In the genomic region with DNA sequence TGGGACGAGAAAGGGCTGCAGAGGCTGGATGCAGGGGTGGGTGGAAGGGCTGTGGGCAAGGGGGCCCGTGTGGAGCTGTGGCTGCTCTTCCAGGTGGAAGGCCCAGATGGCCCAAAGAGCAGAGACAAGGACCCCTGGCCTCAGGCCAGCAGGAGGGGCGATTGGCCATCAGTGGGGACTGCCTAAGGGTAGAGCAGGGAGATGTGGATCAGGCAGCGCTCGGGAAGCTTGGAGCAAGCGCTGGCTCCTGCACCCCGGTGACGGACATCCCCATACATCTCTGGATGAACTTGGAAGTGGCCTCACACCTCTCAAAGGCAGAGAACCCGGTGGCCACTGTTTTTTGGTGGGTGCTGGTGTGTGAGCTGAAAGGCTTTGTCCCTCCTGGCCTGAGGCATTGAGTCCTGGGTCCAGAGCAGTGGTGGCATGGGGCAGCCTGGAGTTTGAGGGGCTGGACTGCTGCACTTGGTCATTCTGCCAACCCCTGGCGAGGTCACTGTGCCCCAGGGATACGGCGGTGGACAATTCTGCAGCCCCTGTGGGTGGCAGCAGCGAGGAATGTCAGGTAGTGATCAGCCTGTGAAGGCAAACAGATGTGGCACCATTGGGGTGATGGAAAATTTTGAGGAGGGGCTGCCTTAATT, we compare ENCODE assay signal across 1 cellular context.
TF ChIP-seq lines count a peak whose summit lies in the region.

No MANE protein-coding gene starts in this region.

TF ChIP-seq in IMR-90, 13 proteins besides CTCF, POLR2A, EP300 and RAD21:
- TF ChIP-seq, protein P1, sequence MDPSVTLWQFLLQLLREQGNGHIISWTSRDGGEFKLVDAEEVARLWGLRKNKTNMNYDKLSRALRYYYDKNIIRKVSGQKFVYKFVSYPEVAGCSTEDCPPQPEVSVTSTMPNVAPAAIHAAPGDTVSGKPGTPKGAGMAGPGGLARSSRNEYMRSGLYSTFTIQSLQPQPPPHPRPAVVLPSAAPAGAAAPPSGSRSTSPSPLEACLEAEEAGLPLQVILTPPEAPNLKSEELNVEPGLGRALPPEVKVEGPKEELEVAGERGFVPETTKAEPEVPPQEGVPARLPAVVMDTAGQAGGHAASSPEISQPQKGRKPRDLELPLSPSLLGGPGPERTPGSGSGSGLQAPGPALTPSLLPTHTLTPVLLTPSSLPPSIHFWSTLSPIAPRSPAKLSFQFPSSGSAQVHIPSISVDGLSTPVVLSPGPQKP (IDR thresholded peaks at IDR 0.05; ENCODE audit: borderline replicate concordance, low read depth, low read length), result no peak
- TF ChIP-seq SMC3 (IDR thresholded peaks at IDR 0.05; ENCODE audit: low read depth, low read length) (no peak), RCOR1 (IDR thresholded peaks at IDR 0.05; ENCODE audit: insufficient replicate concordance, low read length) (no peak), MAZ (IDR thresholded peaks at IDR 0.05; ENCODE audit: borderline replicate concordance, low read depth, low read length) (no peak), NFE2L2 (IDR thresholded peaks at IDR 0.05; ENCODE audit: low read depth, low read length) (no peak), MAFK (IDR thresholded peaks at IDR 0.05; ENCODE audit: low read depth, low read length) (no peak), BHLHE40 (IDR thresholded peaks at IDR 0.05; ENCODE audit: low read depth, low read length) (no peak), FOS (IDR thresholded peaks at IDR 0.05; ENCODE audit: low read depth, low read length) (no peak), CHD1 (IDR thresholded peaks at IDR 0.05; ENCODE audit: low read depth, low read length) (no peak)
- TF ChIP-seq, protein P2, sequence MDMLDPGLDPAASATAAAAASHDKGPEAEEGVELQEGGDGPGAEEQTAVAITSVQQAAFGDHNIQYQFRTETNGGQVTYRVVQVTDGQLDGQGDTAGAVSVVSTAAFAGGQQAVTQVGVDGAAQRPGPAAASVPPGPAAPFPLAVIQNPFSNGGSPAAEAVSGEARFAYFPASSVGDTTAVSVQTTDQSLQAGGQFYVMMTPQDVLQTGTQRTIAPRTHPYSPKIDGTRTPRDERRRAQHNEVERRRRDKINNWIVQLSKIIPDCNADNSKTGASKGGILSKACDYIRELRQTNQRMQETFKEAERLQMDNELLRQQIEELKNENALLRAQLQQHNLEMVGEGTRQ (IDR thresholded peaks at IDR 0.05; ENCODE audit: low read depth, low read length), result no peak
